11 cellular contexts compared by ENCODE assay signal in genomic region chr2:161709428-161709827, GRCh38.
A peak's percentile ranks its signal among the peaks of the same experiment; 100 is the strongest.
DNase-seq lines count a peak whose midpoint lies in the region; ATAC-seq and TF ChIP-seq lines count a peak whose summit lies in the region.
"Had no signal": no experiment of that assay in that cellular context is flagged by ENCODE, and none has a peak within 500 bp of the region (broad histone marks: within the 10 kb centered on the region; RNA-seq: fewer than 3 reads in every experiment).

No MANE protein-coding gene starts in this region.

- no peak overlapping the region for H2BK120ac ChIP-seq in mesenchymal stem cell (ENCODE audit: low read depth, low read length)

- H4K8ac ChIP-seq in mesenchymal stem cell (ENCODE audit: low read length), result no peak overlapping the region

- H3K27ac ChIP-seq in SU-DHL-6 (ENCODE audit: low read depth, low read length) (no peak overlapping the region), mesenchymal stem cell (ENCODE audit: low read length, poor library complexity, severe bottlenecking) (no peak overlapping the region), gastroesophageal sphincter (no peak overlapping the region)
- H3K27ac ChIP-seq: tibial artery had no signal

- H3K4me1 ChIP-seq in mesenchymal stem cell (ENCODE audit: control insufficient read depth, insufficient read depth, low read depth, low read length) (no peaks in the 10 kb centered on the region), gastroesophageal sphincter (no peaks in the 10 kb centered on the region)
- H3K4me1 ChIP-seq: tibial artery had no signal

- H3K9ac ChIP-seq in SU-DHL-6 (ENCODE audit: low read length) (no peak overlapping the region), mesenchymal stem cell (ENCODE audit: low read length) (peak overlapping the region; percentile 79)

- no peak overlapping the region for H2BK5ac ChIP-seq in mesenchymal stem cell (ENCODE audit: low read depth, low read length, poor library complexity, severe bottlenecking)

- H3K4me3 ChIP-seq in SU-DHL-6 (ENCODE audit: insufficient read depth, low read length, poor library complexity, severe bottlenecking) (no peak overlapping the region), mesenchymal stem cell (ENCODE audit: insufficient read depth in 1 of 2, low read depth in 1 of 2, low read length in 2 of 2) (peak overlapping the region in 1 of 2 experiments; percentile 72), gastroesophageal sphincter (no peak overlapping the region)
- H3K4me3 ChIP-seq: tibial artery had no signal

- no peaks in the 10 kb centered on the region for H3K9me3 ChIP-seq in SU-DHL-6 (ENCODE audit: insufficient read depth, low read length)
- no peaks in the 10 kb centered on the region for H3K9me3 ChIP-seq in mesenchymal stem cell (ENCODE audit: control insufficient read depth, low read length)
- H3K9me3 ChIP-seq in gastroesophageal sphincter, result no peaks in the 10 kb centered on the region
- H3K9me3 ChIP-seq: tibial artery had no signal

- no peak overlapping the region for H3K23ac ChIP-seq in mesenchymal stem cell (ENCODE audit: low read length in 2 of 2)

- peak overlapping the region; percentile 45 for H3K4me2 ChIP-seq in SU-DHL-6 (ENCODE audit: low read depth, low read length, poor library complexity, severe bottlenecking)
- no peak overlapping the region for H3K4me2 ChIP-seq in mesenchymal stem cell (ENCODE audit: low read length, poor library complexity, severe bottlenecking)

- DNase-seq in mesenchymal stem cell (no peak), pons (ENCODE audit: low spot score) (no peak)
- DNase-seq: GF-D8, islet precursor cell, nucleus accumbens, tibial artery had no signal

- no peak overlapping the region for H2BK15ac ChIP-seq in mesenchymal stem cell (ENCODE audit: low read depth, poor library complexity, severe bottlenecking)

- no peaks in the 10 kb centered on the region for H3K79me2 ChIP-seq in SU-DHL-6 (ENCODE audit: insufficient read depth, low read length)

- no peak overlapping the region for H3K18ac ChIP-seq in mesenchymal stem cell (ENCODE audit: low read depth in 1 of 2, low read length in 2 of 2)

- H2AK5ac ChIP-seq in mesenchymal stem cell (ENCODE audit: low read length, severe bottlenecking), result no peak overlapping the region

- no peaks in the 10 kb centered on the region for H3F3A ChIP-seq in SU-DHL-6 (ENCODE audit: insufficient read depth)

- H3K4ac ChIP-seq in mesenchymal stem cell (ENCODE audit: low read depth in 1 of 2, low read length in 2 of 2), result no peak overlapping the region

- H3K27me3 ChIP-seq in SU-DHL-6 (ENCODE audit: low read length) (no peaks in the 10 kb centered on the region), mesenchymal stem cell (ENCODE audit: control insufficient read depth in 1 of 2, insufficient read depth in 1 of 2, low read length in 2 of 2) (no peaks in the 10 kb centered on the region), gastroesophageal sphincter (no peaks in the 10 kb centered on the region)
- H3K27me3 ChIP-seq: tibial artery had no signal

- TF ChIP-seq POLR2A in gastroesophageal sphincter (IDR thresholded peaks at IDR 0.05), result no peak

- H3K14ac ChIP-seq in mesenchymal stem cell (ENCODE audit: low read length in 2 of 2), result no peak overlapping the region

- WGBS in mesenchymal stem cell, result no CpG with 5 or more reads among the region's 3 CpGs
- WGBS in gastroesophageal sphincter (ENCODE audit: low coverage in 1 of 2), 2 donors, result 42 to 45% methylated on average over 3 of the region's 3 CpGs

- no peaks in the 10 kb centered on the region for H4K20me1 ChIP-seq in SU-DHL-6 (ENCODE audit: low read depth, low read length)

- H3K36me3 ChIP-seq in SU-DHL-6 (ENCODE audit: low read length), result no peaks in the 10 kb centered on the region
- H3K36me3 ChIP-seq in mesenchymal stem cell (ENCODE audit: control insufficient read depth in 1 of 2, insufficient read depth in 2 of 2, low read depth in 1 of 2, low read length in 2 of 2), result no peaks in the 10 kb centered on the region
- H3K36me3 ChIP-seq in gastroesophageal sphincter, result no peaks in the 10 kb centered on the region
- H3K36me3 ChIP-seq: tibial artery had no signal

- no peak for TF ChIP-seq EP300 in gastroesophageal sphincter (IDR thresholded peaks at IDR 0.05)

- no peak overlapping the region for H2BK12ac ChIP-seq in mesenchymal stem cell (ENCODE audit: low read length in 2 of 2)

- H3K79me1 ChIP-seq in mesenchymal stem cell (replicated peaks; ENCODE audit: low read length, poor library complexity, severe bottlenecking), result no peaks in the 10 kb centered on the region

- H4K91ac ChIP-seq in mesenchymal stem cell (ENCODE audit: low read length), result no peak overlapping the region

- peak; percentile 47 for ATAC-seq in GM18517 (IDR thresholded peaks at IDR 0.05; ENCODE audit: unreplicated experiment)
- peak; percentile 45 for ATAC-seq in GM21576 (IDR thresholded peaks at IDR 0.05; ENCODE audit: unreplicated experiment)
- ATAC-seq in gastroesophageal sphincter, result no peak
- no peak for ATAC-seq in GM21619 (IDR thresholded peaks at IDR 0.05; ENCODE audit: unreplicated experiment)

- H3K9me2 ChIP-seq in SU-DHL-6 (replicated peaks; ENCODE audit: insufficient read depth, low read length), result no peaks in the 10 kb centered on the region

- H2AFZ ChIP-seq in SU-DHL-6 (ENCODE audit: low read depth, low read length, severe bottlenecking) (no peak overlapping the region), mesenchymal stem cell (ENCODE audit: low read depth, low read length) (no peak overlapping the region)

- TF ChIP-seq CTCF in SU-DHL-6 (IDR thresholded peaks at IDR 0.05; ENCODE audit: insufficient read depth, low read length, poor library complexity, severe bottlenecking) (no peak), gastroesophageal sphincter (IDR thresholded peaks at IDR 0.05) (no peak)

Comparison
In these comparisons a context has a peak if more than half of its experiments do, and no peak if none do; other contexts are left out.
1. ATAC-seq: peak in GM18517 (single experiment) and GM21576 (single experiment); none in gastroesophageal sphincter (single experiment) and GM21619 (single experiment).